ENCODE assay signal across 1 cellular context in the genomic region with DNA sequence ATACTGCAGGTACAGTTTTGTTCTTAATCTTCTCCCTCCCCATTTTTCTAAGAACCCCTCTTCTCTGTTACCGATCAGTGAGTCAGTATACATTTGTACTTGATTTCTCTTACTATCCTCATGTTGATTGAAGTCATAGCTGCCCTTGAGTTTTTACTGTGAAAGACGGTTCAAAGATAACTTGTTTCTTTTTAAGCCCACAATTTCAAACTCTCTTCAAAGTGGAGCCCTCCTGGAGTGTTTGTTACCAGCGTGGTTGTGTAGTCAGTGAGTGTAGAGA.
TF ChIP-seq lines count a peak whose summit lies in the region.

No MANE protein-coding gene starts in this region.

TF ChIP-seq in endothelial cell of umbilical vein, 7 proteins besides CTCF, POLR2A, EP300 and RAD21:
- TF ChIP-seq JUN (IDR thresholded peaks at IDR 0.05; ENCODE audit: borderline replicate concordance, insufficient read depth, insufficient read length, low read depth) (no peak), MYC (IDR thresholded peaks at IDR 0.05; ENCODE audit: low read depth, low read length) (no peak), POLR2AphosphoS5 (IDR thresholded peaks at IDR 0.05; ENCODE audit: insufficient read depth, low read depth, low read length) (no peak), GATA2 (IDR thresholded peaks at IDR 0.05; ENCODE audit: insufficient read depth, insufficient read length, low read depth, low read length) (no peak), EZH2 (IDR thresholded peaks at IDR 0.05; ENCODE audit: borderline replicate concordance, low read depth, low read length, severe bottlenecking) (no peak), FOS (IDR thresholded peaks at IDR 0.05; ENCODE audit: borderline replicate concordance, insufficient read depth, low read length) (no peak)
- TF ChIP-seq, protein P1, sequence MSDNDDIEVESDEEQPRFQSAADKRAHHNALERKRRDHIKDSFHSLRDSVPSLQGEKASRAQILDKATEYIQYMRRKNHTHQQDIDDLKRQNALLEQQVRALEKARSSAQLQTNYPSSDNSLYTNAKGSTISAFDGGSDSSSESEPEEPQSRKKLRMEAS (IDR thresholded peaks at IDR 0.05; ENCODE audit: insufficient read depth, insufficient read length), result no peak
